In genomic region chr1:94646151-94646643, GRCh38 we compare ENCODE assay signal across 14 cellular contexts.
DNase-seq lines count a peak whose midpoint lies in the region; ATAC-seq and TF ChIP-seq lines count a peak whose summit lies in the region.
"Had no signal": no experiment of that assay in that cellular context is flagged by ENCODE, and none has a peak within 500 bp of the region (broad histone marks: within the 10 kb centered on the region; RNA-seq: fewer than 3 reads in every experiment).

No MANE protein-coding gene starts in this region.

- H3K4me3 ChIP-seq in WERI-Rb-1 (ENCODE audit: low read depth, low read length) = no peak overlapping the region
- H3K4me3 ChIP-seq: heart left ventricle had no signal

- no peaks in the 10 kb centered on the region for H3K36me3 ChIP-seq in WERI-Rb-1
- H3K36me3 ChIP-seq: heart left ventricle had no signal

- H3K9me3 ChIP-seq in WERI-Rb-1 (ENCODE audit: severe bottlenecking) = no peaks in the 10 kb centered on the region
- H3K9me3 ChIP-seq: heart left ventricle had no signal

- H3K4me1 ChIP-seq in foreskin keratinocyte = peaks cover 44% of the 10 kb centered on the region

- H3K27me3 ChIP-seq in foreskin keratinocyte (no peaks in the 10 kb centered on the region), WERI-Rb-1 (ENCODE audit: insufficient read depth, low read depth, severe bottlenecking) (no peaks in the 10 kb centered on the region)
- H3K27me3 ChIP-seq: heart left ventricle had no signal

- TF ChIP-seq CTCF in foreskin keratinocyte (conservative IDR thresholded peaks at IDR 0.05) (no peak), WERI-Rb-1 (IDR thresholded peaks at IDR 0.05; ENCODE audit: low read depth, low read length) (no peak)

- ATAC-seq in foreskin keratinocyte = peak; percentile 64
- ATAC-seq in HG02870 (IDR thresholded peaks at IDR 0.05; ENCODE audit: unreplicated experiment) = no peak
- no peak for ATAC-seq in GM19035 (IDR thresholded peaks at IDR 0.05; ENCODE audit: unreplicated experiment)
- ATAC-seq in HG02571 (IDR thresholded peaks at IDR 0.05; ENCODE audit: unreplicated experiment) = no peak
- ATAC-seq: heart left ventricle, left ventricle myocardium superior had no signal

- DNase-seq in A172 (ENCODE audit: low spot score) = peak; percentile 93
- DNase-seq in HCEC 1CT = peak; percentile 97
- peak; percentile 11 for DNase-seq in SW480 (ENCODE audit: low spot score)
- peak; percentile 98 to 99 for DNase-seq in foreskin keratinocyte
- no peak for DNase-seq in WERI-Rb-1
- DNase-seq: 8988T, DMS153, heart left ventricle, left ventricle myocardium superior, NCI-H1694, NCI-H526 treated with DMSO at 0.1 percent for 48 hours had no signal

- H3K27ac ChIP-seq in foreskin keratinocyte (peak overlapping the region; percentile 21), WERI-Rb-1 (no peak overlapping the region)
- H3K27ac ChIP-seq: heart left ventricle had no signal
